Comparison of ENCODE assay signal across 19 cellular contexts in genomic region chr2:38731090-38731489, GRCh38. TPM values are rescaled to one million over a fixed set of nuclear protein-coding genes. Genes with fewer than 3 reads are reported as not detected.
DNase-seq lines count a peak whose midpoint lies in the region; ATAC-seq, FAIRE-seq and TF ChIP-seq lines count a peak whose summit lies in the region.
"Had no signal": no experiment of that assay in that cellular context is flagged by ENCODE, and none has a peak within 500 bp of the region (broad histone marks: within the 10 kb centered on the region; RNA-seq: fewer than 3 reads in every experiment).

No MANE protein-coding gene starts in this region.

- no peaks in the 10 kb centered on the region for H3K79me2 ChIP-seq in HepG2 (ENCODE audit: insufficient read depth, low read length)

- H3K27me3 Mint-ChIP-seq in activated T-cell treated with anti-CD3 and anti-CD28 coated beads, Interleukin-2, amount 50 U/mL, for 24 hours = no peaks in the 10 kb centered on the region
- no peaks in the 10 kb centered on the region for H3K27me3 Mint-ChIP-seq in activated T-cell treated with anti-CD3 and anti-CD28 coated beads, Interleukin-2, amount 50 U/mL, for 4 hours (ENCODE audit: low read depth)
- H3K27me3 Mint-ChIP-seq: CD8-positive, alpha-beta memory T cell had no signal

- peak overlapping the region; percentile 25; the same call in 1 of the 2 replicates for H3K9ac ChIP-seq in HepG2 (ENCODE audit: insufficient read depth, low read depth, low read length)

- H3K4me1 ChIP-seq in right atrium auricular region (peaks cover 0 to 6% of the 10 kb centered on the region in 2 donors), HepG2 (ENCODE audit: insufficient read depth, low read length) (peaks cover 67% of the 10 kb centered on the region), upper lobe of right lung (peaks cover 11% of the 10 kb centered on the region)
- H3K4me1 ChIP-seq: A549, BE2C, Caco-2, HAP-1 had no signal

- peak overlapping the region; percentile 61 for H3K27ac Mint-ChIP-seq in activated T-cell treated with anti-CD3 and anti-CD28 coated beads, Interleukin-2, amount 50 U/mL, for 24 hours

- H3K9me3 ChIP-seq in right atrium auricular region = no peaks in the 10 kb centered on the region
- H3K9me3 ChIP-seq in HepG2 (ENCODE audit: low read length) = no peaks in the 10 kb centered on the region
- no peaks in the 10 kb centered on the region for H3K9me3 ChIP-seq in upper lobe of right lung
- H3K9me3 ChIP-seq: A549, BE2C, Caco-2, HAP-1 had no signal

- CTCF ChIA-PET in HepG2 (lab: Yijun Ruan, JAX; ENCODE audit: low intra/inter-chr PET ratio, low total read pairs) = no interaction called here

- peak overlapping the region; percentile 71 for H3K4me2 ChIP-seq in HepG2 (ENCODE audit: low read depth, low read length)
- H3K4me2 ChIP-seq: A549 had no signal

- ATAC-seq in activated T-cell treated with anti-CD3 and anti-CD28 coated beads, Interleukin-2, amount 50 U/mL, for 4 hours = no peak
- ATAC-seq in left ventricle myocardium superior (no peak), HepG2 (peak; percentile 4), upper lobe of right lung (no peak), HG03139 (IDR thresholded peaks at IDR 0.05; ENCODE audit: unreplicated experiment) (no peak)

- no peak for TF ChIP-seq CTCF in right atrium auricular region (IDR thresholded peaks at IDR 0.05)
- TF ChIP-seq CTCF in HepG2 (CRISPR knock-in tag; IDR thresholded peaks at IDR 0.05) = no peak
- no peak for TF ChIP-seq CTCF in upper lobe of right lung (IDR thresholded peaks at IDR 0.05)

- TF ChIP-seq POLR2A in HepG2 (IDR thresholded peaks at IDR 0.05; ENCODE audit: insufficient read depth in 1 of 2, low read depth in 2 of 2, low read length in 2 of 2) = no peak

- no peaks in the 10 kb centered on the region for H4K20me1 ChIP-seq in HepG2 (ENCODE audit: insufficient read depth, low read length)

- H3K27me3 ChIP-seq in right atrium auricular region (no peaks in the 10 kb centered on the region), HepG2 (ENCODE audit: control insufficient read depth in 1 of 2, insufficient read depth in 2 of 2, low read length in 2 of 2) (no peaks in the 10 kb centered on the region), upper lobe of right lung (no peaks in the 10 kb centered on the region)
- H3K27me3 ChIP-seq: BE2C had no signal

- TF ChIP-seq EP300 in HepG2 (IDR thresholded peaks at IDR 0.05; ENCODE audit: low read depth in 2 of 2, low read length in 2 of 2) (no peak), HepG2 (CRISPR knock-in tag; IDR thresholded peaks at IDR 0.05; ENCODE audit: borderline replicate concordance) (no peak)

- no peak overlapping the region for H2AFZ ChIP-seq in HepG2 (ENCODE audit: low read length)

- no peak for FAIRE-seq in HepG2 (lab: Jason Lieb, UNC)
- FAIRE-seq: A549, GM12892, GM19239 had no signal

- intact Hi-C loops in left ventricle myocardium superior (cut with micrococcal nuclease) = no loop called here
- intact Hi-C loops in HepG2 (cut with micrococcal nuclease; ENCODE audit: unreplicated experiment) = loop anchor here (2.0 to 10.0 kb wide), 3 partner anchors 44 to 356 kb away; partner anchors contain the start of genes ATL2 and HNRNPLL
- intact Hi-C loops in upper lobe of right lung (cut with DNase I) = no loop called here

- H3K4me3 ChIP-seq in right atrium auricular region (no peak overlapping the region), HepG2 (replicated peaks in 1 of 3; ENCODE audit: insufficient read depth in 1 of 3, low read depth in 2 of 3, low read length in 3 of 3) (peak overlapping the region in 1 of 3 experiments; percentile 27; a peak in 2 of 6 replicates), upper lobe of right lung (no peak overlapping the region)
- H3K4me3 ChIP-seq: A549, HAP-1 had no signal

- peaks cover 27% of the 10 kb centered on the region for H3K36me3 ChIP-seq in right atrium auricular region
- peaks cover 21 to 23% of the 10 kb centered on the region in 2 experiments for H3K36me3 ChIP-seq in HepG2 (replicated peaks in 1 of 2; ENCODE audit: control insufficient read depth in 1 of 2, insufficient read depth in 2 of 2, low read length in 2 of 2)
- peaks cover 39% of the 10 kb centered on the region for H3K36me3 ChIP-seq in upper lobe of right lung

- BruUV-seq in HepG2 (replicated peaks; lab: Mats Ljungman, UMichigan) = no TSS peak

- H3K36me3 Mint-ChIP-seq in activated T-cell treated with anti-CD3 and anti-CD28 coated beads, Interleukin-2, amount 50 U/mL, for 24 hours (ENCODE audit: low read depth) = peaks cover 68% of the 10 kb centered on the region
- peaks cover 26% of the 10 kb centered on the region for H3K36me3 Mint-ChIP-seq in activated T-cell treated with anti-CD3 and anti-CD28 coated beads, Interleukin-2, amount 50 U/mL, for 4 hours (ENCODE audit: insufficient read depth)

- H3K27ac ChIP-seq in right atrium auricular region (no peak overlapping the region), HepG2 (ENCODE audit: extremely low read length, insufficient read depth, low read length) (peak overlapping the region; percentile 82), upper lobe of right lung (no peak overlapping the region)
- H3K27ac ChIP-seq: A549, C4-2B had no signal

- H3K4me1 Mint-ChIP-seq in activated T-cell treated with anti-CD3 and anti-CD28 coated beads, Interleukin-2, amount 50 U/mL, for 24 hours (ENCODE audit: low read depth) = peaks cover 2% of the 10 kb centered on the region
- H3K4me1 Mint-ChIP-seq in activated T-cell treated with anti-CD3 and anti-CD28 coated beads, Interleukin-2, amount 50 U/mL, for 4 hours (ENCODE audit: low read depth) = no peaks in the 10 kb centered on the region

- no peak for TF ChIP-seq RAD21 in HepG2 (CRISPR knock-in tag; IDR thresholded peaks at IDR 0.05)

- in situ Hi-C loops in HepG2 (cut with HindIII; ENCODE audit: extremely low pct_ligation_motif_present, low pct_unique_long_range_greater_than_20kb) = loop anchor here (25.0 kb wide), 1 partner anchor 419 kb away; no protein-coding TSS in a partner anchor

- 87% methylated on average over 7 of the region's 7 CpGs for WGBS in HepG2 (ENCODE audit: low lambda C conversion rate)

- no peaks in the 10 kb centered on the region for H3K9me3 Mint-ChIP-seq in activated T-cell treated with anti-CD3 and anti-CD28 coated beads, Interleukin-2, amount 50 U/mL, for 24 hours
- no peaks in the 10 kb centered on the region for H3K9me3 Mint-ChIP-seq in activated T-cell treated with anti-CD3 and anti-CD28 coated beads, Interleukin-2, amount 50 U/mL, for 4 hours
- H3K9me3 Mint-ChIP-seq: CD8-positive, alpha-beta memory T cell had no signal

- H3K4me3 Mint-ChIP-seq in activated T-cell treated with anti-CD3 and anti-CD28 coated beads, Interleukin-2, amount 50 U/mL, for 24 hours = no peak overlapping the region
- no peak overlapping the region for H3K4me3 Mint-ChIP-seq in activated T-cell treated with anti-CD3 and anti-CD28 coated beads, Interleukin-2, amount 50 U/mL, for 4 hours
- H3K4me3 Mint-ChIP-seq: CD8-positive, alpha-beta memory T cell had no signal

- peak; percentile 14 for DNase-seq in activated T-cell treated with anti-CD3 and anti-CD28 coated beads, Interleukin-2, amount 50 U/mL, for 24 hours
- DNase-seq in activated T-cell treated with anti-CD3 and anti-CD28 coated beads, Interleukin-2, amount 50 U/mL, for 4 hours = no peak
- DNase-seq in right atrium auricular region (ENCODE audit: low spot score) = peak; percentile 38
- DNase-seq in left ventricle myocardium superior = no peak
- DNase-seq in HepG2 (ENCODE audit: low spot score) = no peak
- peak; percentile 17 for DNase-seq in upper lobe of right lung
- no peak for DNase-seq in A172 (ENCODE audit: low spot score)
- DNase-seq: BE2C; Caco-2; CD8-positive, alpha-beta memory T cell; DND-41; GDM1; GOT3 had no signal

- POLR2A ChIA-PET in HepG2 (lab: Yijun Ruan, JAX) = interaction anchor here (0.9 to 5.5 kb wide), 11 partner anchors 9 to 143 kb away, joined by 3 to 92 read pairs (median 6); partner anchors contain the start of genes GALM, HNRNPLL and SRSF7

RNA-seq across cellular contexts. Expression of gene SRSF7, which starts 20.1 kb away (rescaled TPM):
- total RNA-seq in activated T-cell treated with anti-CD3 and anti-CD28 coated beads, Interleukin-2, amount 50 U/mL, for 4 hours = 100 to 1,000 TPM; 431 to 454 (median 451) TPM
- total RNA-seq in right atrium auricular region (10 to 100 TPM; 32.1 to 44.3 TPM), left ventricle myocardium superior (54.5 TPM), HepG2 (2016; rRNA removed; fragmentation: Illumina TruSeq; extraction: Trizol) (275 and 377 TPM in 2 replicates), upper lobe of right lung (112 TPM)
- 67.2 and 80.5 TPM in 2 replicates for total RNA-seq in HepG2 (2016; cell fraction: cytosol; rRNA removed; fragmentation: Illumina TruSeq; extraction: Trizol; ENCODE audit: low read depth)
- 285 and 392 TPM in 2 replicates for total RNA-seq in HepG2 (2016; cell fraction: insoluble cytoplasmic fraction; rRNA removed; fragmentation: Illumina TruSeq; extraction: Trizol)
- total RNA-seq in HepG2 (2016; cell fraction: membrane; rRNA removed; fragmentation: Illumina TruSeq; extraction: Trizol) = 77.6 and 84.5 TPM in 2 replicates
- total RNA-seq in HepG2 (2016; cell fraction: nucleus; rRNA removed; fragmentation: Illumina TruSeq; extraction: Trizol) = 186 and 191 TPM in 2 replicates
- polyA plus RNA-seq in HepG2 (2011; rRNA removed) = 154 and 172 TPM in 2 replicates
- 76.4 and 98.0 TPM in 2 replicates for polyA plus RNA-seq in HepG2 (2011; cell fraction: cytosol; rRNA removed)
- polyA plus RNA-seq in HepG2 (2011; cell fraction: nucleus; rRNA removed) = 231 and 316 TPM in 2 replicates
- polyA plus RNA-seq in HepG2 (2012) = 106 and 123 TPM in 2 replicates
- 48.7 and 55.5 TPM in 2 replicates for polyA plus RNA-seq in HepG2 (2016; cell fraction: cytosol; fragmentation: Illumina TruSeq; extraction: Trizol; ENCODE audit: low read depth)
- polyA plus RNA-seq in HepG2 (2016; cell fraction: insoluble cytoplasmic fraction; fragmentation: Illumina TruSeq; extraction: Trizol; ENCODE audit: low read depth) = 378 and 417 TPM in 2 replicates
- 45.0 and 50.4 TPM in 2 replicates for polyA plus RNA-seq in HepG2 (2016; cell fraction: membrane; fragmentation: Illumina TruSeq; extraction: Trizol; ENCODE audit: low read depth)
- 359 and 362 TPM in 2 replicates for polyA plus RNA-seq in HepG2 (2016; cell fraction: nucleus; fragmentation: Illumina TruSeq; extraction: Trizol; ENCODE audit: insufficient read depth, low read depth)
- polyA minus RNA-seq in HepG2 (2011; rRNA and poly(A)+ RNA removed; ENCODE audit: low replicate concordance) = 67.1 and 233 TPM in 2 replicates
- 41.8 and 45.7 TPM in 2 replicates for polyA minus RNA-seq in HepG2 (2011; cell fraction: cytosol; rRNA and poly(A)+ RNA removed)
- polyA minus RNA-seq in HepG2 (2011; cell fraction: nucleus; rRNA and poly(A)+ RNA removed) = 175 and 230 TPM in 2 replicates
- 298 and 318 TPM in 2 replicates for total RNA-seq in A172 (2014; rRNA removed; shearing (Covaris generic))

RNA-seq across cellular contexts. Expression of gene GEMIN6, which starts 46.9 kb away (rescaled TPM):
- 10 to 100 TPM; 34.2 to 45.7 (median 39.3) TPM for total RNA-seq in activated T-cell treated with anti-CD3 and anti-CD28 coated beads, Interleukin-2, amount 50 U/mL, for 4 hours
- total RNA-seq in right atrium auricular region = 1 to 10 TPM; 2.2 to 3.9 TPM
- total RNA-seq in left ventricle myocardium superior = 7.8 TPM
- 43.2 and 62.7 TPM in 2 replicates for total RNA-seq in HepG2 (2016; rRNA removed; fragmentation: Illumina TruSeq; extraction: Trizol)
- 12.7 and 14.8 TPM in 2 replicates for total RNA-seq in HepG2 (2016; cell fraction: cytosol; rRNA removed; fragmentation: Illumina TruSeq; extraction: Trizol; ENCODE audit: low read depth)
- 46.9 and 68.8 TPM in 2 replicates for total RNA-seq in HepG2 (2016; cell fraction: insoluble cytoplasmic fraction; rRNA removed; fragmentation: Illumina TruSeq; extraction: Trizol)
- total RNA-seq in HepG2 (2016; cell fraction: membrane; rRNA removed; fragmentation: Illumina TruSeq; extraction: Trizol) = 27.5 and 31.0 TPM in 2 replicates
- 11.9 and 15.9 TPM in 2 replicates for total RNA-seq in HepG2 (2016; cell fraction: nucleus; rRNA removed; fragmentation: Illumina TruSeq; extraction: Trizol)
- polyA plus RNA-seq in HepG2 (2011; rRNA removed) = 13.0 and 14.4 TPM in 2 replicates
- polyA plus RNA-seq in HepG2 (2011; cell fraction: cytosol; rRNA removed) = 7.9 and 12.4 TPM in 2 replicates
- polyA plus RNA-seq in HepG2 (2011; cell fraction: nucleus; rRNA removed) = 1.6 and 3.7 TPM in 2 replicates
- 15.2 and 30.2 TPM in 2 replicates for polyA plus RNA-seq in HepG2 (2012)
- polyA plus RNA-seq in HepG2 (2016; cell fraction: cytosol; fragmentation: Illumina TruSeq; extraction: Trizol; ENCODE audit: low read depth) = 12.3 and 13.5 TPM in 2 replicates
- polyA plus RNA-seq in HepG2 (2016; cell fraction: insoluble cytoplasmic fraction; fragmentation: Illumina TruSeq; extraction: Trizol; ENCODE audit: low read depth) = 58.6 and 61.6 TPM in 2 replicates
- polyA plus RNA-seq in HepG2 (2016; cell fraction: membrane; fragmentation: Illumina TruSeq; extraction: Trizol; ENCODE audit: low read depth) = 18.4 and 19.5 TPM in 2 replicates
- 23.2 and 25.7 TPM in 2 replicates for polyA plus RNA-seq in HepG2 (2016; cell fraction: nucleus; fragmentation: Illumina TruSeq; extraction: Trizol; ENCODE audit: insufficient read depth, low read depth)
- polyA minus RNA-seq in HepG2 (2011; rRNA and poly(A)+ RNA removed; ENCODE audit: low replicate concordance) = 2.1 and 7.0 TPM in 2 replicates
- 6.2 and 8.2 TPM in 2 replicates for polyA minus RNA-seq in HepG2 (2011; cell fraction: cytosol; rRNA and poly(A)+ RNA removed)
- polyA minus RNA-seq in HepG2 (2011; cell fraction: nucleus; rRNA and poly(A)+ RNA removed) = 1.7 and 2.9 TPM in 2 replicates
- 10.6 TPM for total RNA-seq in upper lobe of right lung
- 22.0 and 30.1 TPM in 2 replicates for total RNA-seq in A172 (2014; rRNA removed; shearing (Covaris generic))

Comparison
In these comparisons a context has a peak if more than half of its experiments do, and no peak if none do; other contexts are left out.
1. DNase-seq: peak in activated T-cell treated with anti-CD3 and anti-CD28 coated beads, Interleukin-2, amount 50 U/mL, for 24 hours (single experiment), right atrium auricular region (single experiment) and upper lobe of right lung (single experiment); none in activated T-cell treated with anti-CD3 and anti-CD28 coated beads, Interleukin-2, amount 50 U/mL, for 4 hours (single experiment), left ventricle myocardium superior (single experiment), HepG2 (single experiment) and A172 (single experiment).